Comparison of ENCODE assay signal across 13 cellular contexts in the genomic region with DNA sequence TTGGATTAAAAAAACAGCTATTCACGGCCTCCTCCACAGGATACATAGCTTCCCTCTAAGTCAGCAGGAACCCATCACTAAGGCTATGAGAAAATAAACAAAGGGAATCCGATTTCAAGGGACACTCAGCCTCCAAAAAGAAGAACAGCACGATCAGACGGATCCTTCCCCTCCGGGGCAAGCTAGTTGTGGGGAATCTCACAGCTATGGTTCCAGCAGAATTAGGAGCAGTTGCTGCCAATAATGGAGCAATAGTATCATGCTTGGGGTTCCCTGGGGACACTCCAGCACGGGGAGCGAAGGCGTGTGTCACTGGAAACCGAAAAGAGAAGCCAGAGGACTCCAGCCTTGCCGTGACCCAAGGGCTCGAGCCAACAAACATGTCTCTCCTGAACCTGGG.
DNase-seq lines count a peak whose midpoint lies in the region; TF ChIP-seq lines count a peak whose summit lies in the region.
"Had no signal": no experiment of that assay in that cellular context is flagged by ENCODE, and none has a peak within 500 bp of the region (broad histone marks: within the 10 kb centered on the region; RNA-seq: fewer than 3 reads in every experiment).

No MANE protein-coding gene starts in this region.

- no peaks in the 10 kb centered on the region for H3K36me3 Mint-ChIP-seq in neural progenitor cell
- H3K36me3 Mint-ChIP-seq: activated CD4-positive, alpha-beta memory T cell treated with anti-CD3 and anti-CD28 coated beads for 36 hours; activated naive CD8-positive, alpha-beta T cell treated with anti-CD3 and anti-CD28 coated beads, Interleukin-2, amount 10 ng/mL, durations not matched to agents 7 days and 5 days; naive thymus-derived CD8-positive, alpha-beta T cell had no signal

- H3K9me3 Mint-ChIP-seq in neural progenitor cell: no peaks in the 10 kb centered on the region
- H3K9me3 Mint-ChIP-seq: activated CD4-positive, alpha-beta memory T cell treated with anti-CD3 and anti-CD28 coated beads for 36 hours; activated naive CD8-positive, alpha-beta T cell treated with anti-CD3 and anti-CD28 coated beads, Interleukin-2, amount 10 ng/mL, durations not matched to agents 7 days and 5 days; effector memory CD8-positive, alpha-beta T cell; naive thymus-derived CD8-positive, alpha-beta T cell had no signal

- no peaks in the 10 kb centered on the region for H3F3A ChIP-seq in neural progenitor cell (ENCODE audit: low read depth)

- peaks cover 3% of the 10 kb centered on the region for H3K27me3 Mint-ChIP-seq in neural progenitor cell (ENCODE audit: insufficient read depth, low read depth)

- intact Hi-C loops in uterus (cut with DNase I; ENCODE audit: low total_unique reads): no loop called here

- H3K36me3 ChIP-seq in SJCRH30 (no peaks in the 10 kb centered on the region), neural progenitor cell (no peaks in the 10 kb centered on the region), uterus (no peaks in the 10 kb centered on the region)

- H3K79me2 ChIP-seq in neural progenitor cell (ENCODE audit: low read depth): no peaks in the 10 kb centered on the region

- H3K4me2 ChIP-seq in neural progenitor cell: no peak overlapping the region

- H3K27ac Mint-ChIP-seq in neural progenitor cell: no peak overlapping the region
- H3K27ac Mint-ChIP-seq: activated CD4-positive, alpha-beta memory T cell treated with anti-CD3 and anti-CD28 coated beads for 36 hours; activated naive CD8-positive, alpha-beta T cell treated with anti-CD3 and anti-CD28 coated beads, Interleukin-2, amount 10 ng/mL, durations not matched to agents 7 days and 5 days; effector memory CD8-positive, alpha-beta T cell; naive thymus-derived CD8-positive, alpha-beta T cell had no signal

- H3K4me3 Mint-ChIP-seq in neural progenitor cell: no peak overlapping the region
- H3K4me3 Mint-ChIP-seq: activated CD4-positive, alpha-beta memory T cell treated with anti-CD3 and anti-CD28 coated beads for 36 hours; activated naive CD8-positive, alpha-beta T cell treated with anti-CD3 and anti-CD28 coated beads, Interleukin-2, amount 10 ng/mL, durations not matched to agents 7 days and 5 days; effector memory CD8-positive, alpha-beta T cell; naive thymus-derived CD8-positive, alpha-beta T cell had no signal

- no peak overlapping the region for H3K9ac ChIP-seq in neural progenitor cell

- no peaks in the 10 kb centered on the region for H3K9me3 ChIP-seq in SJCRH30 (replicated peaks)
- no peaks in the 10 kb centered on the region for H3K9me3 ChIP-seq in neural progenitor cell (ENCODE audit: low read depth)
- H3K9me3 ChIP-seq in uterus: no peaks in the 10 kb centered on the region

- peak overlapping the region; percentile 85 for H2AFZ ChIP-seq in neural progenitor cell (replicated peaks)

- H3K4me1 ChIP-seq in SJCRH30 (peaks cover 26% of the 10 kb centered on the region), neural progenitor cell (peaks cover under 1% of the 10 kb centered on the region), uterus (no peaks in the 10 kb centered on the region)

- peaks cover 20% of the 10 kb centered on the region for H3K4me1 Mint-ChIP-seq in neural progenitor cell
- H3K4me1 Mint-ChIP-seq: activated naive CD8-positive, alpha-beta T cell treated with anti-CD3 and anti-CD28 coated beads, Interleukin-2, amount 10 ng/mL, durations not matched to agents 7 days and 5 days; naive thymus-derived CD8-positive, alpha-beta T cell had no signal

- peak; percentile 17 to 32 for DNase-seq in SJCRH30
- DNase-seq in fibroblast of peridontal ligament (ENCODE audit: extremely low read depth): peak; percentile 81
- no peak for DNase-seq in neural progenitor cell (ENCODE audit: low spot score)
- peak; percentile 31 for DNase-seq in uterus
- no peak for DNase-seq in NCI-H1092 treated with DMSO at 0.1 percent for 48 hours (lab: John Stamatoyannopoulos, UW)
- no peak for DNase-seq in NCI-H69 (lab: John Stamatoyannopoulos, UW)
- DNase-seq in activated CD8-positive, alpha-beta memory T cell treated with anti-CD3 and anti-CD28 coated beads for 24 hours: no peak
- DNase-seq: activated CD4-positive, alpha-beta memory T cell treated with anti-CD3 and anti-CD28 coated beads for 36 hours; activated naive CD8-positive, alpha-beta T cell treated with anti-CD3 and anti-CD28 coated beads, Interleukin-2, amount 10 ng/mL, durations not matched to agents 7 days and 5 days; effector memory CD8-positive, alpha-beta T cell; naive thymus-derived CD8-positive, alpha-beta T cell; stimulated activated CD4-positive, alpha-beta T cell treated with anti-CD3 and anti-CD28 coated beads, Interleukin-1b, Interleukin-23, amount 100 ng/mL, for 48 hours; stimulated activated naive CD8-positive, alpha-beta T cell treated with anti-CD3 and anti-CD28 coated beads, Interleukin-15, Interleukin-2, amounts not matched to agents 100 U/mL and 50 U/mL, for 24 hours had no signal

- H3K27me3 ChIP-seq in SJCRH30 (no peaks in the 10 kb centered on the region), neural progenitor cell (no peaks in the 10 kb centered on the region), uterus (no peaks in the 10 kb centered on the region)

- H3K27ac ChIP-seq in SJCRH30: no peak overlapping the region
- H3K27ac ChIP-seq in neural progenitor cell: no peak overlapping the region
- peak overlapping the region; percentile 13 to 60 for H3K27ac ChIP-seq in uterus

- TF ChIP-seq POLR2A in uterus (IDR thresholded peaks at IDR 0.05): no peak

- TF ChIP-seq CTCF in neural progenitor cell (IDR thresholded peaks at IDR 0.05) (no peak), uterus (IDR thresholded peaks at IDR 0.05) (no peak)

- H3K4me3 ChIP-seq in SJCRH30 (no peak overlapping the region), neural progenitor cell (no peak overlapping the region), uterus (no peak overlapping the region)

- no peaks in the 10 kb centered on the region for H4K20me1 ChIP-seq in neural progenitor cell (ENCODE audit: low read depth)

Comparison
In these comparisons a context has a peak if more than half of its experiments do, and no peak if none do; other contexts are left out.
1. DNase-seq: peak in SJCRH30 (2 of 2), fibroblast of peridontal ligament (single experiment) and uterus (2 of 2); none in neural progenitor cell (single experiment), NCI-H1092 treated with DMSO at 0.1 percent for 48 hours (single experiment), NCI-H69 (single experiment) and activated CD8-positive, alpha-beta memory T cell treated with anti-CD3 and anti-CD28 coated beads for 24 hours (single experiment).
2. H3K27ac ChIP-seq: peak in uterus (2 of 2); none in SJCRH30 (single experiment) and neural progenitor cell (single experiment).